10 cellular contexts compared by ENCODE assay signal in genomic region chr9:99660191-99660636, GRCh38.
DNase-seq lines count a peak whose midpoint lies in the region; ATAC-seq and TF ChIP-seq lines count a peak whose summit lies in the region.
"Had no signal": no experiment of that assay in that cellular context is flagged by ENCODE, and none has a peak within 500 bp of the region (broad histone marks: within the 10 kb centered on the region; RNA-seq: fewer than 3 reads in every experiment).

No MANE protein-coding gene starts in this region.

- WGBS in heart left ventricle, 4 donors: 79 to 90% (median 85%) methylated on average over 4 of the region's 4 CpGs

- no peak overlapping the region for H3K9ac ChIP-seq in SU-DHL-6 (ENCODE audit: low read length)
- H3K9ac ChIP-seq: BLaER1 treated with 17β-estradiol and CSF1 and Interleukin-3, amounts not matched to agents 10 nM and 100 nM had no signal

- H3K4me3 ChIP-seq in heart left ventricle: no peak overlapping the region
- no peak overlapping the region for H3K4me3 ChIP-seq in SU-DHL-6 (ENCODE audit: insufficient read depth, low read length, poor library complexity, severe bottlenecking)
- no peak overlapping the region for H3K4me3 ChIP-seq in upper lobe of right lung
- H3K4me3 ChIP-seq: BLaER1 treated with 17β-estradiol and CSF1 and Interleukin-3, amounts not matched to agents 10 nM and 100 nM; K562 had no signal

- peak overlapping the region in 1 of 12 donors; percentile 47 for H3K27ac ChIP-seq in heart left ventricle
- no peak overlapping the region for H3K27ac ChIP-seq in SU-DHL-6 (ENCODE audit: low read depth, low read length)
- no peak overlapping the region for H3K27ac ChIP-seq in upper lobe of right lung
- no peak overlapping the region for H3K27ac ChIP-seq in foreskin keratinocyte

- peak overlapping the region; percentile 16 for H3K4me2 ChIP-seq in SU-DHL-6 (ENCODE audit: low read depth, low read length, poor library complexity, severe bottlenecking)

- no peaks in the 10 kb centered on the region for H3K36me3 ChIP-seq in heart left ventricle
- no peaks in the 10 kb centered on the region for H3K36me3 ChIP-seq in SU-DHL-6 (ENCODE audit: low read length)
- H3K36me3 ChIP-seq in upper lobe of right lung: no peaks in the 10 kb centered on the region
- H3K36me3 ChIP-seq: BLaER1 treated with 17β-estradiol and CSF1 and Interleukin-3, amounts not matched to agents 10 nM and 100 nM had no signal

- no peaks in the 10 kb centered on the region for H3K79me2 ChIP-seq in SU-DHL-6 (ENCODE audit: insufficient read depth, low read length)

- H4K20me1 ChIP-seq in SU-DHL-6 (ENCODE audit: low read depth, low read length): no peaks in the 10 kb centered on the region
- H4K20me1 ChIP-seq: BLaER1 treated with 17β-estradiol and CSF1 and Interleukin-3, amounts not matched to agents 10 nM and 100 nM had no signal

- intact Hi-C loops in heart left ventricle (cut with DNase I) (loop anchor here in 2 of 10 donors (10.0 kb wide), 2 partner anchors 115 to 125 kb away; no protein-coding TSS in a partner anchor), cardiac septum (cut with DNase I) (no loop called here), upper lobe of right lung (cut with DNase I) (no loop called here)

- peak in 1 of 5 donors; percentile 12 for DNase-seq in heart left ventricle
- DNase-seq in cardiac septum (ENCODE audit: low spot score): no peak
- DNase-seq in upper lobe of right lung: peak; percentile 53
- no peak for DNase-seq in hepatic stellate cell (ENCODE audit: low spot score)
- no peak for DNase-seq in NCI-H187 (lab: John Stamatoyannopoulos, UW)
- no peak for DNase-seq in foreskin keratinocyte

- peaks cover 0 to 7% (median 0%) of the 10 kb centered on the region in 12 donors for H3K4me1 ChIP-seq in heart left ventricle
- no peaks in the 10 kb centered on the region for H3K4me1 ChIP-seq in upper lobe of right lung
- H3K4me1 ChIP-seq in foreskin keratinocyte: no peaks in the 10 kb centered on the region

- no peaks in the 10 kb centered on the region for H3K9me2 ChIP-seq in SU-DHL-6 (replicated peaks; ENCODE audit: insufficient read depth, low read length)

- H3K27me3 ChIP-seq in heart left ventricle: no peaks in the 10 kb centered on the region
- H3K27me3 ChIP-seq in SU-DHL-6 (ENCODE audit: low read length): no peaks in the 10 kb centered on the region
- H3K27me3 ChIP-seq in upper lobe of right lung: no peaks in the 10 kb centered on the region
- no peaks in the 10 kb centered on the region for H3K27me3 ChIP-seq in foreskin keratinocyte
- H3K27me3 ChIP-seq: BLaER1 treated with 17β-estradiol and CSF1 and Interleukin-3, amounts not matched to agents 10 nM and 100 nM had no signal

- ATAC-seq in heart left ventricle (peak in 3 of 4 donors; percentile 32 to 73 (median 48)), HG03045 (IDR thresholded peaks at IDR 0.05; ENCODE audit: unreplicated experiment) (peak; percentile 90), upper lobe of right lung (peak; percentile 88), foreskin keratinocyte (no peak)
- ATAC-seq: K562 had no signal

- H3K9me3 ChIP-seq in heart left ventricle: peaks cover 0 to 8% (median 0%) of the 10 kb centered on the region in 12 donors
- no peaks in the 10 kb centered on the region for H3K9me3 ChIP-seq in SU-DHL-6 (ENCODE audit: insufficient read depth, low read length)
- no peaks in the 10 kb centered on the region for H3K9me3 ChIP-seq in upper lobe of right lung
- H3K9me3 ChIP-seq: BLaER1 treated with 17β-estradiol and CSF1 and Interleukin-3, amounts not matched to agents 10 nM and 100 nM had no signal

- TF ChIP-seq POLR2A in heart left ventricle (IDR thresholded peaks at IDR 0.05): no peak

- no peak for TF ChIP-seq CTCF in heart left ventricle (IDR thresholded peaks at IDR 0.05)
- TF ChIP-seq CTCF in SU-DHL-6 (IDR thresholded peaks at IDR 0.05; ENCODE audit: insufficient read depth, low read length, poor library complexity, severe bottlenecking): no peak
- no peak for TF ChIP-seq CTCF in upper lobe of right lung (IDR thresholded peaks at IDR 0.05)
- no peak for TF ChIP-seq CTCF in foreskin keratinocyte (conservative IDR thresholded peaks at IDR 0.05)

- no peaks in the 10 kb centered on the region for H3F3A ChIP-seq in SU-DHL-6 (ENCODE audit: insufficient read depth)

- peak overlapping the region; percentile 52 for H2AFZ ChIP-seq in SU-DHL-6 (ENCODE audit: low read depth, low read length, severe bottlenecking)
